In genomic region chr3:10485380-10485779, GRCh38 we compare ENCODE assay signal across 25 cellular contexts. TPM values are rescaled to one million over a fixed set of nuclear protein-coding genes. Genes with fewer than 3 reads are reported as not detected.
"Had no signal": no experiment of that assay in that cellular context is flagged by ENCODE, and none has a peak within 500 bp of the region (broad histone marks: within the 10 kb centered on the region; RNA-seq: fewer than 3 reads in every experiment).

No MANE protein-coding gene starts in this region.

- H3K27me3 ChIP-seq: adrenal gland, breast epithelium, pancreas, right lobe of liver had no signal

- H3K27ac Mint-ChIP-seq: activated naive CD8-positive, alpha-beta T cell; activated T-helper 2 cell treated with anti-CD3 and anti-CD28 coated beads, Interferon-gamma antibody, Interleukin-2, Interleukin-4, amounts not matched to agents 10 μg/mL and 5 μg/mL and 100 μg/mL, durations not matched to agents 14 hours and 24 hours and 36 hours; endodermal cell; naive thymus-derived CD4-positive, alpha-beta T cell; stimulated activated effector memory CD8-positive, alpha-beta T cell treated with anti-CD3 and anti-CD28 coated beads, Interleukin-12 subunit alpha, Interleukin-12 subunit beta, amount 100 ng/mL, for 72 hours; stimulated activated naive CD8-positive, alpha-beta T cell treated with anti-CD3 and anti-CD28 coated beads, Interleukin-15, amount 100 ng/mL, for 72 hours; T-helper 17 cell had no signal

- DNase-seq: activated CD4-positive, alpha-beta T cell treated with anti-CD3 and anti-CD28 coated beads for 4 hours; activated CD4-positive, alpha-beta T cell treated with anti-CD3 and anti-CD28 coated beads, Interleukin-2, amount 50 U/mL, for 48 hours; activated CD4-positive, CD25-positive, alpha-beta regulatory T cell; activated CD8-positive, alpha-beta memory T cell treated with anti-CD3 and anti-CD28 coated beads, Interleukin-2, amount 50 U/mL, for 48 hours; activated naive CD4-positive, alpha-beta T cell; activated T-cell treated with anti-CD3 and anti-CD28 coated beads, Interleukin-2, amount 50 U/mL, for 4 hours; adrenal gland; endodermal cell; lower lobe of right lung; mesendoderm; naive thymus-derived CD4-positive, alpha-beta T cell; pancreas; stimulated activated CD4-positive, alpha-beta T cell treated with anti-CD3 and anti-CD28 coated beads, Interleukin-2, amount 100 ng/mL, for 24 hours; stimulated activated naive CD8-positive, alpha-beta T cell treated with anti-CD3 and anti-CD28 coated beads, Interleukin-15, amount 100 ng/mL, for 72 hours; T-helper 17 cell; tibial artery had no signal

- H3K27ac ChIP-seq: adrenal gland, breast epithelium, coronary artery, lower lobe of right lung, pancreas, right lobe of liver, skin epidermis, tibial artery had no signal

- ATAC-seq: activated T-cell treated with anti-CD3 and anti-CD28 coated beads, Interleukin-2, amount 50 U/mL, for 4 hours; lower lobe of right lung; naive thymus-derived CD4-positive, alpha-beta T cell; pancreas; right lobe of liver; stimulated activated effector memory CD8-positive, alpha-beta T cell treated with anti-CD3 and anti-CD28 coated beads, Interleukin-12 subunit alpha, Interleukin-12 subunit beta, amount 100 ng/mL, for 72 hours; stimulated activated naive CD8-positive, alpha-beta T cell treated with anti-CD3 and anti-CD28 coated beads, Interleukin-15, amount 100 ng/mL, for 72 hours; T-helper 17 cell had no signal

- H3K9me3 ChIP-seq: adrenal gland, breast epithelium, lower lobe of right lung, pancreas, right lobe of liver, tibial artery had no signal

- H3K4me3 Mint-ChIP-seq: activated naive CD8-positive, alpha-beta T cell; activated T-cell treated with anti-CD3 and anti-CD28 coated beads, Interleukin-2, amount 50 U/mL, for 4 hours; central memory CD8-positive, alpha-beta T cell; endodermal cell; naive thymus-derived CD4-positive, alpha-beta T cell; stimulated activated effector memory CD8-positive, alpha-beta T cell treated with anti-CD3 and anti-CD28 coated beads, Interleukin-12 subunit alpha, Interleukin-12 subunit beta, amount 100 ng/mL, for 72 hours; stimulated activated naive CD8-positive, alpha-beta T cell treated with anti-CD3 and anti-CD28 coated beads, Interleukin-15, amount 100 ng/mL, for 72 hours; T-helper 17 cell had no signal

- H3K27me3 Mint-ChIP-seq: central memory CD8-positive, alpha-beta T cell; stimulated activated naive CD8-positive, alpha-beta T cell treated with anti-CD3 and anti-CD28 coated beads, Interleukin-15, amount 100 ng/mL, for 72 hours had no signal

- H3K4me3 ChIP-seq: adrenal gland, breast epithelium, coronary artery, lower lobe of right lung, pancreas, right lobe of liver, skin epidermis, tibial artery had no signal

- H3K36me3 ChIP-seq: adrenal gland, breast epithelium, lower lobe of right lung, pancreas, right lobe of liver, tibial artery had no signal

- H3K4me1 ChIP-seq: adrenal gland, breast epithelium, lower lobe of right lung, pancreas, tibial artery had no signal

- H3K4me1 Mint-ChIP-seq: central memory CD8-positive, alpha-beta T cell; endodermal cell; naive thymus-derived CD4-positive, alpha-beta T cell; stimulated activated effector memory CD8-positive, alpha-beta T cell treated with anti-CD3 and anti-CD28 coated beads, Interleukin-12 subunit alpha, Interleukin-12 subunit beta, amount 100 ng/mL, for 72 hours; stimulated activated naive CD8-positive, alpha-beta T cell treated with anti-CD3 and anti-CD28 coated beads, Interleukin-15, amount 100 ng/mL, for 72 hours had no signal

- H3K9me3 Mint-ChIP-seq: activated T-cell treated with anti-CD3 and anti-CD28 coated beads, Interleukin-2, amount 50 U/mL, for 4 hours; activated T-helper 2 cell treated with anti-CD3 and anti-CD28 coated beads, Interferon-gamma antibody, Interleukin-2, Interleukin-4, amounts not matched to agents 10 μg/mL and 5 μg/mL and 100 μg/mL, durations not matched to agents 14 hours and 24 hours and 36 hours; central memory CD8-positive, alpha-beta T cell; endodermal cell; naive thymus-derived CD4-positive, alpha-beta T cell; stimulated activated effector memory CD8-positive, alpha-beta T cell treated with anti-CD3 and anti-CD28 coated beads, Interleukin-12 subunit alpha, Interleukin-12 subunit beta, amount 100 ng/mL, for 72 hours; stimulated activated naive CD8-positive, alpha-beta T cell treated with anti-CD3 and anti-CD28 coated beads, Interleukin-15, amount 100 ng/mL, for 72 hours had no signal

- H3K36me3 Mint-ChIP-seq: activated naive CD8-positive, alpha-beta T cell; naive thymus-derived CD4-positive, alpha-beta T cell; stimulated activated effector memory CD8-positive, alpha-beta T cell treated with anti-CD3 and anti-CD28 coated beads, Interleukin-12 subunit alpha, Interleukin-12 subunit beta, amount 100 ng/mL, for 72 hours had no signal

RNA-seq across cellular contexts. Expression of gene ATP2B2, which starts 20.0 kb away (rescaled TPM):
- total RNA-seq: activated CD8-positive, alpha-beta memory T cell treated with anti-CD3 and anti-CD28 coated beads for 36 hours; activated T-helper 2 cell treated with anti-CD3 and anti-CD28 coated beads, Interferon-gamma antibody, Interleukin-2, Interleukin-4, amounts not matched to agents 10 μg/mL and 5 μg/mL and 100 μg/mL, durations not matched to agents 14 hours and 24 hours and 36 hours; naive thymus-derived CD4-positive, alpha-beta T cell; T-helper 17 cell had no signal
- polyA plus RNA-seq: naive thymus-derived CD4-positive, alpha-beta T cell had no signal
